ENCODE assay signal across 16 cellular contexts in genomic region chr1:233479026-233479890, GRCh38.
DNase-seq lines count a peak whose midpoint lies in the region; ATAC-seq, FAIRE-seq and TF ChIP-seq lines count a peak whose summit lies in the region.
"Had no signal": no experiment of that assay in that cellular context is flagged by ENCODE, and none has a peak within 500 bp of the region (broad histone marks: within the 10 kb centered on the region; RNA-seq: fewer than 3 reads in every experiment).

No MANE protein-coding gene starts in this region.

- DNase-seq in G401 (ENCODE audit: low spot score) (peak; percentile 53), NCI-H1417 treated with DMSO at 0.1 percent for 48 hours (lab: John Stamatoyannopoulos, UW) (peak; percentile 2), K562 (ENCODE audit: extremely low read depth in 1 of 4, low spot score in 3 of 4) (no peak), right lobe of liver (no peak)
- no peak for DNase-seq in naive thymus-derived CD8-positive, alpha-beta T cell
- DNase-seq in stimulated activated naive CD4-positive, alpha-beta T cell treated with Interleukin-2 at 50 U/mL for 16 hours (lab: John Stamatoyannopoulos, UW) = no peak
- DNase-seq: ACHN; CD4-positive, CD25-positive, alpha-beta regulatory T cell; H7; NCI-H1694; NCI-H2171; NCI-H446 treated with DMSO at 0.1 percent for 48 hours; NK-92 treated with Interleukin-12 subunit alpha and Interleukin-12 subunit beta, amount 100 ng/mL, for 24 hours; OCI-M1 had no signal

- no peak overlapping the region for H3K9ac ChIP-seq in K562 (ENCODE audit: insufficient read depth in 1 of 2, low read depth in 2 of 2, low read length in 2 of 2)

- CTCF ChIA-PET in K562 (lab: Yijun Ruan, JAX; ENCODE audit: low intra/inter-chr PET ratio) = no interaction called here

- no peak for TF ChIP-seq EP300 in K562 (IDR thresholded peaks at IDR 0.05; ENCODE audit: low read length)

- ATAC-seq in K562 (no peak), right lobe of liver (peak; percentile 85 to 91 (median 88)), GM19463 (IDR thresholded peaks at IDR 0.05; ENCODE audit: unreplicated experiment) (no peak)
- no peak for ATAC-seq in naive thymus-derived CD8-positive, alpha-beta T cell

- no peaks in the 10 kb centered on the region for H3K79me2 ChIP-seq in K562 (ENCODE audit: control insufficient read depth, insufficient read depth, low read length)

- H3K9me1 ChIP-seq in K562 (ENCODE audit: control insufficient read depth, insufficient read depth, low read length) = no peaks in the 10 kb centered on the region

- no peak for FAIRE-seq in K562 (lab: Jason Lieb, UNC)
- FAIRE-seq: D721Med had no signal

- H3K36me3 Mint-ChIP-seq in naive thymus-derived CD8-positive, alpha-beta T cell = no peaks in the 10 kb centered on the region
- H3K36me3 Mint-ChIP-seq: CD4-positive, CD25-positive, alpha-beta regulatory T cell had no signal

- intact Hi-C loops in K562 (cut with micrococcal nuclease) = no loop called here
- intact Hi-C loops in right lobe of liver (cut with DNase I) = no loop called here

- H3K4me1 ChIP-seq in K562 (replicated peaks in 1 of 2; ENCODE audit: control insufficient read depth in 2 of 2, insufficient read depth in 2 of 2, low read length in 2 of 2) (no peaks in the 10 kb centered on the region), right lobe of liver (peaks cover 0 to 47% (median 14%) of the 10 kb centered on the region in 4 donors)

- in situ Hi-C loops in G401 (cut with HindIII; ENCODE audit: low sequenced_read_pairs) = no loop called here
- in situ Hi-C loops in K562 (cut with MboI) = no loop called here

- no peaks in the 10 kb centered on the region for H3K36me3 ChIP-seq in K562 (ENCODE audit: control insufficient read depth, insufficient read depth, low read length)
- no peaks in the 10 kb centered on the region for H3K36me3 ChIP-seq in right lobe of liver

- TF ChIP-seq POLR2A in K562 (conservative IDR thresholded peaks at IDR 0.05) (no peak), right lobe of liver (IDR thresholded peaks at IDR 0.05) (no peak)

- H2AFZ ChIP-seq in K562 (ENCODE audit: low read depth, low read length) = 0 out of 2 replicates have a peak overlapping the region, but pooled peaks have one; percentile 70

- no peaks in the 10 kb centered on the region for H3K9me3 Mint-ChIP-seq in naive thymus-derived CD8-positive, alpha-beta T cell

- POLR2A ChIA-PET in K562 (lab: Yijun Ruan, JAX) = no interaction called here
- POLR2A ChIA-PET in naive thymus-derived CD8-positive, alpha-beta T cell (lab: Charles Lee) = no interaction called here

- H3K27ac Mint-ChIP-seq in naive thymus-derived CD8-positive, alpha-beta T cell = no peak overlapping the region
- H3K27ac Mint-ChIP-seq: CD4-positive, CD25-positive, alpha-beta regulatory T cell had no signal

- H3K9me3 ChIP-seq in K562 (replicated peaks; ENCODE audit: control insufficient read depth, insufficient read depth, low read depth, low read length) (no peaks in the 10 kb centered on the region), right lobe of liver (no peaks in the 10 kb centered on the region)

- 10% methylated on average over 4 of the region's 4 CpGs for WGBS in K562 (ENCODE audit: insufficient coverage, low coverage, missing lambda C conversion rate)
- WGBS in right lobe of liver (ENCODE audit: insufficient coverage, low coverage, low lambda C conversion rate, missing lambda C conversion rate) = 18% methylated on average over 4 of the region's 4 CpGs

- H3K4me3 ChIP-seq in K562 (no peak overlapping the region), right lobe of liver (no peak overlapping the region)

- TF ChIP-seq CTCF in K562 (IDR thresholded peaks at IDR 0.05 in 2 of 3, conservative IDR thresholded peaks at IDR 0.05 in 1 of 3; ENCODE audit: insufficient read depth in 2 of 3, low read depth in 1 of 3, low read length in 3 of 3) (no peak; a peak in 1 of 6 replicates), right lobe of liver (IDR thresholded peaks at IDR 0.05) (peak in 3 of 4 donors; percentile 5 to 14 (median 13))

- no TSS peak for BruUV-seq in K562 (replicated peaks; lab: Mats Ljungman, UMichigan)

- H3K4me1 Mint-ChIP-seq in naive thymus-derived CD8-positive, alpha-beta T cell = no peaks in the 10 kb centered on the region
- H3K4me1 Mint-ChIP-seq: CD4-positive, CD25-positive, alpha-beta regulatory T cell had no signal

- H3K27me3 ChIP-seq in K562 (ENCODE audit: control insufficient read depth in 2 of 2, insufficient read depth in 2 of 2, low read length in 2 of 2) = no peaks in the 10 kb centered on the region
- no peaks in the 10 kb centered on the region for H3K27me3 ChIP-seq in right lobe of liver

- no peak overlapping the region for H3K4me2 ChIP-seq in K562 (ENCODE audit: insufficient read depth, low read length)

- H4K20me1 ChIP-seq in K562 (replicated peaks; ENCODE audit: control insufficient read depth, insufficient read depth, low read length) = no peaks in the 10 kb centered on the region

- peaks cover 10 to 27% (median 13%) of the 10 kb centered on the region in 5 donors for H3K27me3 Mint-ChIP-seq in naive thymus-derived CD8-positive, alpha-beta T cell

- H3K4me3 Mint-ChIP-seq in naive thymus-derived CD8-positive, alpha-beta T cell = no peak overlapping the region
- H3K4me3 Mint-ChIP-seq: CD4-positive, CD25-positive, alpha-beta regulatory T cell had no signal

- TF ChIP-seq RAD21 in K562 (CRISPR knock-in tag; conservative IDR thresholded peaks at IDR 0.05 in 1 of 2, IDR thresholded peaks at IDR 0.05 in 1 of 2) = no peak

- H3K27ac ChIP-seq in K562 (ENCODE audit: extremely low read depth, low read depth, low read length) (no peak overlapping the region), right lobe of liver (peak overlapping the region; percentile 39 to 90 (median 71))

TF ChIP-seq in K562, 482 proteins besides CTCF, POLR2A, EP300 and RAD21:
- TF ChIP-seq TCF15 (CRISPR knock-in tag; IDR thresholded peaks at IDR 0.05) (no peak), SMAD3 (CRISPR knock-in tag; conservative IDR thresholded peaks at IDR 0.05) (no peak), RFX5 (IDR thresholded peaks at IDR 0.05; ENCODE audit: low read depth, low read length) (no peak), NFIC (IDR thresholded peaks at IDR 0.05) (no peak), CAMTA2 (CRISPR knock-in tag; conservative IDR thresholded peaks at IDR 0.05) (no peak), KHSRP (IDR thresholded peaks at IDR 0.05) (no peak), ASH1L (IDR thresholded peaks at IDR 0.05; ENCODE audit: borderline replicate concordance, low read depth, partially characterized antibody) (no peak), RBM25 (IDR thresholded peaks at IDR 0.05; ENCODE audit: low read depth, low read length, severe bottlenecking) (no peak), PTBP1 (IDR thresholded peaks at IDR 0.05; ENCODE audit: low read depth, low read length) (no peak), NFXL1 (CRISPR knock-in tag; IDR thresholded peaks at IDR 0.05) (no peak), ZNF140 (CRISPR knock-in tag; IDR thresholded peaks at IDR 0.05) (no peak), ZNF518B (CRISPR knock-in tag; IDR thresholded peaks at IDR 0.05) (no peak)
- TF ChIP-seq, protein P1, sequence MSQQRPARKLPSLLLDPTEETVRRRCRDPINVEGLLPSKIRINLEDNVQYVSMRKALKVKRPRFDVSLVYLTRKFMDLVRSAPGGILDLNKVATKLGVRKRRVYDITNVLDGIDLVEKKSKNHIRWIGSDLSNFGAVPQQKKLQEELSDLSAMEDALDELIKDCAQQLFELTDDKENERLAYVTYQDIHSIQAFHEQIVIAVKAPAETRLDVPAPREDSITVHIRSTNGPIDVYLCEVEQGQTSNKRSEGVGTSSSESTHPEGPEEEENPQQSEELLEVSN (IDR thresholded peaks at IDR 0.05; ENCODE audit: borderline replicate concordance in 1 of 2, extremely low read depth in 1 of 2, insufficient read depth in 1 of 2, insufficient read length in 1 of 2, low read depth in 1 of 2, low read length in 1 of 2, poor library complexity in 1 of 2, severe bottlenecking in 1 of 2) = no peak
- TF ChIP-seq, protein P2, sequence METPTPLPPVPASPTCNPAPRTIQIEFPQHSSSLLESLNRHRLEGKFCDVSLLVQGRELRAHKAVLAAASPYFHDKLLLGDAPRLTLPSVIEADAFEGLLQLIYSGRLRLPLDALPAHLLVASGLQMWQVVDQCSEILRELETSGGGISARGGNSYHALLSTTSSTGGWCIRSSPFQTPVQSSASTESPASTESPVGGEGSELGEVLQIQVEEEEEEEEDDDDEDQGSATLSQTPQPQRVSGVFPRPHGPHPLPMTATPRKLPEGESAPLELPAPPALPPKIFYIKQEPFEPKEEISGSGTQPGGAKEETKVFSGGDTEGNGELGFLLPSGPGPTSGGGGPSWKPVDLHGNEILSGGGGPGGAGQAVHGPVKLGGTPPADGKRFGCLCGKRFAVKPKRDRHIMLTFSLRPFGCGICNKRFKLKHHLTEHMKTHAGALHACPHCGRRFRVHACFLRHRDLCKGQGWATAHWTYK (CRISPR knock-in tag; IDR thresholded peaks at IDR 0.05) = no peak

Comparison
In these comparisons a context has a peak if more than half of its experiments do, and no peak if none do; other contexts are left out.
1. DNase-seq: peak in G401 (single experiment) and NCI-H1417 treated with DMSO at 0.1 percent for 48 hours (single experiment); none in K562 (0 of 4), right lobe of liver (0 of 3), naive thymus-derived CD8-positive, alpha-beta T cell (0 of 10) and stimulated activated naive CD4-positive, alpha-beta T cell treated with Interleukin-2 at 50 U/mL for 16 hours (single experiment).
2. ATAC-seq: peak in right lobe of liver (4 of 4); none in K562 (single experiment), naive thymus-derived CD8-positive, alpha-beta T cell (0 of 2) and GM19463 (single experiment).
3. CTCF ChIP-seq: peak in right lobe of liver (3 of 4); none in K562 (0 of 3).